29 cellular contexts compared by ENCODE assay signal in genomic region chr2:736939-737338, GRCh38.
"Had no signal": no experiment of that assay in that cellular context is flagged by ENCODE, and none has a peak within 500 bp of the region (broad histone marks: within the 10 kb centered on the region; RNA-seq: fewer than 3 reads in every experiment).

No MANE protein-coding gene starts in this region.

- DNase-seq: natural killer cell; occipital lobe; ovary; posterior cingulate gyrus; psoas muscle; right cardiac atrium; spleen; stimulated activated CD4-positive, alpha-beta T cell treated with anti-CD3 and anti-CD28 coated beads, Interleukin-12 subunit alpha, Interleukin-12 subunit beta, amount 100 ng/mL, for 4 hours; stimulated activated CD4-positive, alpha-beta T cell treated with anti-CD3 and anti-CD28 coated beads, Interleukin-1b, Interleukin-23, amount 100 ng/mL, for 48 hours; stimulated activated CD4-positive, alpha-beta T cell treated with anti-CD3 and anti-CD28 coated beads, Interleukin-4, amount 100 ng/mL, for 1 hour; stimulated activated CD4-positive, alpha-beta T cell treated with anti-CD3 and anti-CD28 coated beads, Interleukin-4, amount 100 ng/mL, for 4 hours; stimulated activated CD8-positive, alpha-beta memory T cell treated with anti-CD3 and anti-CD28 coated beads, Interleukin-4, amount 100 ng/mL, for 48 hours; stimulated activated naive CD4-positive, alpha-beta T cell; stimulated activated naive CD8-positive, alpha-beta T cell treated with anti-CD3 and anti-CD28 coated beads, Interleukin-15, amount 100 ng/mL, for 72 hours; stimulated activated naive CD8-positive, alpha-beta T cell treated with anti-CD3 and anti-CD28 coated beads, Interleukin-15, Interleukin-2, amounts not matched to agents 100 U/mL and 50 U/mL, for 24 hours; substantia nigra; testis; tibial artery; trophoblast cell; upper lobe of left lung had no signal

- H3K27me3 ChIP-seq: neural progenitor cell, ovary, testis, upper lobe of left lung, vagina had no signal

- H3K36me3 ChIP-seq: neural progenitor cell, ovary, spleen, suprapubic skin, tibial artery, upper lobe of left lung, vagina had no signal

- H3K9me3 ChIP-seq: ovary, psoas muscle, spleen, suprapubic skin, testis, tibial artery, upper lobe of left lung, vagina had no signal

- H3K4me3 ChIP-seq: neural progenitor cell, ovary, psoas muscle, skin epidermis, smooth muscle cell, spleen, suprapubic skin, testis, tibial artery, upper lobe of left lung, vagina had no signal

- H2AFZ ChIP-seq: neural progenitor cell, parathyroid adenoma had no signal

- H3K79me2 ChIP-seq: parathyroid adenoma had no signal

- H3K27ac ChIP-seq: neural progenitor cell, ovary, parathyroid adenoma, psoas muscle, skin epidermis, spleen, suprapubic skin, testis, tibial artery, upper lobe of left lung, vagina had no signal

- FAIRE-seq: urothelium cell line had no signal

- H3K4me2 ChIP-seq: neural progenitor cell, smooth muscle cell had no signal

- ATAC-seq: natural killer cell; psoas muscle; right cardiac atrium; sciatic nerve; stimulated activated memory B cell treated with anti-CD40 and anti-IgM and Interleukin-4, amounts not matched to agents 10 μg/mL and 1 μg/mL and 100 μg/mL, for 72 hours; stimulated activated naive CD8-positive, alpha-beta T cell treated with anti-CD3 and anti-CD28 coated beads, Interleukin-15, amount 100 ng/mL, for 72 hours; stimulated activated naive CD8-positive, alpha-beta T cell treated with anti-CD3 and anti-CD28 coated beads, Interleukin-15, Interleukin-2, amounts not matched to agents 100 U/mL and 50 U/mL, for 24 hours had no signal

- H3K9ac ChIP-seq: neural progenitor cell, parathyroid adenoma had no signal
